Comparison of ENCODE assay signal across 10 cellular contexts in genomic region chr19:46133777-46134231, GRCh38. TPM values are rescaled to one million over a fixed set of nuclear protein-coding genes. Genes with fewer than 3 reads are reported as not detected.
A peak's percentile ranks its signal among the peaks of the same experiment; 100 is the strongest.
DNase-seq lines count a peak whose midpoint lies in the region; ATAC-seq, FAIRE-seq and TF ChIP-seq lines count a peak whose summit lies in the region.
"Had no signal": no experiment of that assay in that cellular context is flagged by ENCODE, and none has a peak within 500 bp of the region (broad histone marks: within the 10 kb centered on the region; RNA-seq: fewer than 3 reads in every experiment).

No MANE protein-coding gene starts in this region.

- H3K27me3 ChIP-seq in HUES6 (ENCODE audit: control insufficient read depth, insufficient read depth, low read length): no peaks in the 10 kb centered on the region
- H3K27me3 ChIP-seq in keratinocyte (ENCODE audit: control insufficient read depth, extremely low read depth, insufficient read depth, low read length): no peaks in the 10 kb centered on the region
- H3K27me3 ChIP-seq in smooth muscle cell (ENCODE audit: low read depth): no peaks in the 10 kb centered on the region

- peaks cover 9% of the 10 kb centered on the region for H3K27me3 Mint-ChIP-seq in brain
- H3K27me3 Mint-ChIP-seq in natural killer cell (ENCODE audit: low read depth in 2 of 2): peaks cover 29 to 73% of the 10 kb centered on the region in 2 donors

- H3K27ac Mint-ChIP-seq in brain (peak overlapping the region; percentile 94 to 99 (median 98)), natural killer cell (no peak overlapping the region)

- H3K4me1 Mint-ChIP-seq in brain: peaks cover 49% of the 10 kb centered on the region
- no peaks in the 10 kb centered on the region for H3K4me1 Mint-ChIP-seq in natural killer cell

- peaks cover 9% of the 10 kb centered on the region for H3F3A ChIP-seq in smooth muscle cell (ENCODE audit: low read depth)

- ATAC-seq in natural killer cell: no peak
- ATAC-seq: Panc1 had no signal

- H2AFZ ChIP-seq in keratinocyte (ENCODE audit: control insufficient read depth, low read length) (no peak overlapping the region), smooth muscle cell (ENCODE audit: low read depth) (no peak overlapping the region)

- dilution Hi-C loops in keratinocyte (cut with MboI; ENCODE audit: extremely low pct_ligation_motif_present, low sequenced_read_pairs): no loop called here

- H4K20me1 ChIP-seq in keratinocyte (ENCODE audit: control insufficient read depth, extremely low read depth, insufficient read depth, low read length) (no peaks in the 10 kb centered on the region), smooth muscle cell (ENCODE audit: low read depth) (no peaks in the 10 kb centered on the region)

- H3K9ac ChIP-seq in HUES6 (ENCODE audit: low read length): peak overlapping the region; percentile 72
- no peak overlapping the region for H3K9ac ChIP-seq in keratinocyte (ENCODE audit: control insufficient read depth, extremely low read depth, insufficient read depth, low read length)
- peak overlapping the region; percentile 92 for H3K9ac ChIP-seq in smooth muscle cell (ENCODE audit: low read depth)

- H3K4me3 Mint-ChIP-seq in brain: peak overlapping the region in 4 of 5 experiments; percentile 12 to 63 (median 30)
- H3K4me3 Mint-ChIP-seq in natural killer cell: no peak overlapping the region

- peak overlapping the region; percentile 2; the same call in 1 of the 2 replicates for H3K4me3 ChIP-seq in HUES6 (ENCODE audit: low read depth, low read length)
- no peak overlapping the region for H3K4me3 ChIP-seq in keratinocyte (ENCODE audit: control insufficient read depth in 2 of 3, extremely low read depth in 1 of 3, insufficient read depth in 2 of 3, low read depth in 1 of 3, low read length in 3 of 3)
- no peak overlapping the region for H3K4me3 ChIP-seq in smooth muscle cell

- H3K4me2 ChIP-seq in keratinocyte (ENCODE audit: control insufficient read depth, extremely low read depth, insufficient read depth, low read depth, low read length) (peak overlapping the region; percentile 29), smooth muscle cell (peak overlapping the region; percentile 58)

- H3K4me1 ChIP-seq in HUES6 (ENCODE audit: control insufficient read depth, insufficient read depth, low read length) (peaks cover 22% of the 10 kb centered on the region), keratinocyte (ENCODE audit: control insufficient read depth, extremely low read depth, insufficient read depth, low read length) (peaks cover 20% of the 10 kb centered on the region), smooth muscle cell (ENCODE audit: low read depth) (peaks cover 26% of the 10 kb centered on the region)

- peak; percentile 55 for FAIRE-seq in keratinocyte (lab: Jason Lieb, UNC)

- peaks cover 20% of the 10 kb centered on the region for H3K9me3 ChIP-seq in HUES6 (ENCODE audit: control insufficient read depth, insufficient read depth, low read depth, low read length)
- no peaks in the 10 kb centered on the region for H3K9me3 ChIP-seq in keratinocyte (ENCODE audit: control insufficient read depth, low read depth, low read length)
- no peaks in the 10 kb centered on the region for H3K9me3 ChIP-seq in smooth muscle cell (replicated peaks; ENCODE audit: low read depth)

- no peak for TF ChIP-seq CTCF in brain (conservative IDR thresholded peaks at IDR 0.05)
- no peak for TF ChIP-seq CTCF in keratinocyte (optimal IDR thresholded peaks at IDR 0.05 in 1 of 3, IDR thresholded peaks at IDR 0.05 in 1 of 3, conservative IDR thresholded peaks at IDR 0.05 in 1 of 3; ENCODE audit: extremely low read depth in 1 of 3, insufficient read depth in 2 of 3, low read length in 3 of 3)
- TF ChIP-seq CTCF in smooth muscle cell (IDR thresholded peaks at IDR 0.05; ENCODE audit: borderline replicate concordance, insufficient read depth, poor library complexity, severe bottlenecking): no peak
- TF ChIP-seq CTCF in natural killer cell (IDR thresholded peaks at IDR 0.05): no peak

- H3K36me3 Mint-ChIP-seq in brain: no peaks in the 10 kb centered on the region
- H3K36me3 Mint-ChIP-seq in natural killer cell: no peaks in the 10 kb centered on the region

- H3K27ac ChIP-seq in HUES6 (ENCODE audit: low read depth, low read length) (peak overlapping the region; percentile 97), keratinocyte (ENCODE audit: control insufficient read depth, insufficient read depth, low read length) (peak overlapping the region; percentile 75), smooth muscle cell (ENCODE audit: low read depth) (peak overlapping the region; percentile 98)

- H3K9me1 ChIP-seq in keratinocyte (ENCODE audit: control insufficient read depth, extremely low read depth, insufficient read depth, low read length): no peaks in the 10 kb centered on the region

- 42% methylated on average over 1 of the region's 1 CpG for WGBS in smooth muscle cell (ENCODE audit: low lambda C conversion rate)

- intact Hi-C loops in natural killer cell (cut with micrococcal nuclease): no loop called here

- no peaks in the 10 kb centered on the region for H3K36me3 ChIP-seq in HUES6 (ENCODE audit: control insufficient read depth, insufficient read depth, low read length)
- no peaks in the 10 kb centered on the region for H3K36me3 ChIP-seq in keratinocyte (ENCODE audit: control insufficient read depth in 2 of 2, extremely low read depth in 1 of 2, insufficient read depth in 2 of 2, low read length in 2 of 2)
- H3K36me3 ChIP-seq in smooth muscle cell (ENCODE audit: low read depth): no peaks in the 10 kb centered on the region

- DNase-seq in keratinocyte (ENCODE audit: low read depth, low spot score) (no peak), smooth muscle cell (lab: John Stamatoyannopoulos, UW; ENCODE audit: unreplicated experiment) (no peak), natural killer cell (no peak), superior temporal gyrus (ENCODE audit: extremely low spot score) (no peak), NCI-H526 (lab: John Stamatoyannopoulos, UW) (no peak), cerebellar nuclear complex (lab: John Stamatoyannopoulos, UW) (no peak)
- DNase-seq: activated CD4-positive, alpha-beta T cell treated with anti-CD3 and anti-CD28 coated beads for 4 hours had no signal

- H3K79me2 ChIP-seq in keratinocyte (ENCODE audit: control insufficient read depth, insufficient read depth, low read length): no peaks in the 10 kb centered on the region
- H3K79me2 ChIP-seq in smooth muscle cell (ENCODE audit: low read depth): no peaks in the 10 kb centered on the region

- H3K9me3 Mint-ChIP-seq in brain (peaks cover 2 to 20% (median 10%) of the 10 kb centered on the region in 5 experiments), natural killer cell (no peaks in the 10 kb centered on the region)

RNA-seq across cellular contexts. Expression of gene IGFL3, which starts 9.3 kb away (rescaled TPM):
- polyA plus RNA-seq in brain (ENCODE audit: insufficient read depth, low read depth, low replicate concordance) (not detected), keratinocyte (236 to 560 TPM (median 344 TPM) in 3 replicates), smooth muscle cell (5.9 and 8.8 TPM in 2 replicates)
- polyA plus RNA-seq in keratinocyte (2011; ENCODE audit: low read depth): 68.4 TPM
- 359 and 390 TPM in 2 replicates for polyA plus RNA-seq in keratinocyte (2011; cell fraction: cytosol; rRNA removed)
- 419 and 530 TPM in 2 replicates for polyA plus RNA-seq in keratinocyte (2011; cell fraction: nucleus; rRNA removed)
- 207 and 288 TPM in 2 replicates for polyA plus RNA-seq in keratinocyte (2012; ENCODE audit: low replicate concordance)
- polyA minus RNA-seq in keratinocyte: 145 to 324 TPM (median 146 TPM) in 3 replicates
- 164 TPM for polyA minus RNA-seq in keratinocyte (2011; cell fraction: cytosol; rRNA and poly(A)+ RNA removed)
- 170 and 212 TPM in 2 replicates for polyA minus RNA-seq in keratinocyte (2011; cell fraction: nucleus; rRNA and poly(A)+ RNA removed)
- total RNA-seq in smooth muscle cell (10.2 and 26.7 TPM in 2 replicates), natural killer cell (not detected)

RNA-seq across cellular contexts. Expression of gene IGFL2, which starts 14.2 kb away (rescaled TPM):
- polyA plus RNA-seq in brain (ENCODE audit: insufficient read depth, low read depth, low replicate concordance): not detected
- 2.9 to 16.2 TPM (median 7.1 TPM) in 3 replicates for polyA plus RNA-seq in keratinocyte
- polyA plus RNA-seq in keratinocyte (2011; ENCODE audit: low read depth): 17.9 TPM
- 5.8 and 6.2 TPM in 2 replicates for polyA plus RNA-seq in keratinocyte (2011; cell fraction: cytosol; rRNA removed)
- polyA plus RNA-seq in keratinocyte (2011; cell fraction: nucleus; rRNA removed): 2.6 and 5.8 TPM in 2 replicates
- 3.2 and 59.5 TPM in 2 replicates for polyA plus RNA-seq in keratinocyte (2012; ENCODE audit: low replicate concordance)
- 4.1 to 10.4 TPM (median 7.2 TPM) in 3 replicates for polyA minus RNA-seq in keratinocyte
- polyA minus RNA-seq in keratinocyte (2011; cell fraction: cytosol; rRNA and poly(A)+ RNA removed): 7.9 TPM
- polyA minus RNA-seq in keratinocyte (2011; cell fraction: nucleus; rRNA and poly(A)+ RNA removed): 4.3 and 4.7 TPM in 2 replicates
- total RNA-seq in smooth muscle cell: 126 and 145 TPM in 2 replicates
- polyA plus RNA-seq in smooth muscle cell: 159 and 164 TPM in 2 replicates
- not detected for total RNA-seq in natural killer cell

Comparison
In these comparisons a context has a peak if more than half of its experiments do, and no peak if none do; other contexts are left out.
1. H3K27ac Mint-ChIP-seq: peak in brain (5 of 5); none in natural killer cell (0 of 2).
2. Peak in every context shown above with its lines, with median percentiles within 50 percentile points of each other: H3K27ac ChIP-seq.